ENCODE assay signal across 1 cellular context in genomic region chr2:120052597-120052996, GRCh38.
TF ChIP-seq lines count a peak whose summit lies in the region.

No MANE protein-coding gene starts in this region.

TF ChIP-seq in IMR-90, 13 proteins besides CTCF, POLR2A, EP300 and RAD21:
- TF ChIP-seq FOS (IDR thresholded peaks at IDR 0.05; ENCODE audit: low read depth, low read length) (no peak), MAZ (IDR thresholded peaks at IDR 0.05; ENCODE audit: borderline replicate concordance, low read depth, low read length) (no peak), CEBPB (IDR thresholded peaks at IDR 0.05; ENCODE audit: low read depth, low read length) (no peak), CHD1 (IDR thresholded peaks at IDR 0.05; ENCODE audit: low read depth, low read length) (no peak), BHLHE40 (IDR thresholded peaks at IDR 0.05; ENCODE audit: low read depth, low read length) (peak; percentile 30; the same call in 1 of the 2 replicates), SMC3 (IDR thresholded peaks at IDR 0.05; ENCODE audit: low read depth, low read length) (no peak)
